In genomic region chr2:128309341-128310093, GRCh38 we compare ENCODE assay signal across 1 cellular context.
TF ChIP-seq lines count a peak whose summit lies in the region.

No MANE protein-coding gene starts in this region.

TF ChIP-seq in WTC11, 78 proteins besides CTCF, POLR2A, EP300 and RAD21 (continued from another document):
- TF ChIP-seq, protein P1, sequence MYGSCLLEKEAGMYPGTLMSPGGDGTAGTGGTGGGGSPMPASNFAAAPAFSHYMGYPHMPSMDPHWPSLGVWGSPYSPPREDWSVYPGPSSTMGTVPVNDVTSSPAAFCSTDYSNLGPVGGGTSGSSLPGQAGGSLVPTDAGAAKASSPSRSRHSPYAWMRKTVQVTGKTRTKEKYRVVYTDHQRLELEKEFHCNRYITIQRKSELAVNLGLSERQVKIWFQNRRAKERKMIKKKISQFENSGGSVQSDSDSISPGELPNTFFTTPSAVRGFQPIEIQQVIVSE (CRISPR knock-in tag; IDR thresholded peaks at IDR 0.05; ENCODE audit: borderline replicate concordance), result no peak
- TF ChIP-seq ATF1 (CRISPR knock-in tag; IDR thresholded peaks at IDR 0.05), result no peak
- TF ChIP-seq, protein P2, sequence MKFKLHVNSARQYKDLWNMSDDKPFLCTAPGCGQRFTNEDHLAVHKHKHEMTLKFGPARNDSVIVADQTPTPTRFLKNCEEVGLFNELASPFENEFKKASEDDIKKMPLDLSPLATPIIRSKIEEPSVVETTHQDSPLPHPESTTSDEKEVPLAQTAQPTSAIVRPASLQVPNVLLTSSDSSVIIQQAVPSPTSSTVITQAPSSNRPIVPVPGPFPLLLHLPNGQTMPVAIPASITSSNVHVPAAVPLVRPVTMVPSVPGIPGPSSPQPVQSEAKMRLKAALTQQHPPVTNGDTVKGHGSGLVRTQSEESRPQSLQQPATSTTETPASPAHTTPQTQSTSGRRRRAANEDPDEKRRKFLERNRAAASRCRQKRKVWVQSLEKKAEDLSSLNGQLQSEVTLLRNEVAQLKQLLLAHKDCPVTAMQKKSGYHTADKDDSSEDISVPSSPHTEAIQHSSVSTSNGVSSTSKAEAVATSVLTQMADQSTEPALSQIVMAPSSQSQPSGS (CRISPR knock-in tag; IDR thresholded peaks at IDR 0.05; ENCODE audit: borderline replicate concordance, low read depth), result no peak
TF ChIP-seq in WTC11: peak in this region for 2.
